2 cellular contexts compared by ENCODE assay signal in the genomic region with DNA sequence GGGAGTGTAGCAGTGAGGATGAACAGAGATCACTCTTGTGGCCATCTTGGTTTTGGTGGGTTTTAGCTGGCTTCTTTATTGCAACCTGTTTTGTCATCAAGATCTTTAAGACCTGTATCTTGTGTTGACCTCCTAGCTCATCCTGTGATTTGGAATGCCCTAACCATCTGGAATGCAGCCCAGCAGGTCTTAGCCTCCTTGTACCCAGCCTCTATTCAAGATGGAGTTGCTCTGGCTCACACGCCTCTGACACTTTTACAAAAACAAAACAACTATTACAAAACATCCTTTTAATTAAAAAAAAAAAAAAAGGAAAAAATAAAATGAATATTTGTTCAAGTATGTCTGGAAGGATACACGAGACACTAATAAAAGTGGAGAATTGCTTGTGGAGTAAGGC.
TF ChIP-seq lines count a peak whose summit lies in the region.

No MANE protein-coding gene starts in this region.

TF ChIP-seq in GM23338, 12 proteins besides CTCF, POLR2A, EP300 and RAD21:
- TF ChIP-seq POLR2AphosphoS5 (IDR thresholded peaks at IDR 0.05; ENCODE audit: low read depth) (no peak), CREB1 (CRISPR knock-in tag; IDR thresholded peaks at IDR 0.05; ENCODE audit: low read depth) (no peak), ZNF331 (CRISPR knock-in tag; IDR thresholded peaks at IDR 0.05; ENCODE audit: low read depth) (no peak), NANOG (IDR thresholded peaks at IDR 0.05; ENCODE audit: borderline replicate concordance) (no peak)
- TF ChIP-seq, protein P1, sequence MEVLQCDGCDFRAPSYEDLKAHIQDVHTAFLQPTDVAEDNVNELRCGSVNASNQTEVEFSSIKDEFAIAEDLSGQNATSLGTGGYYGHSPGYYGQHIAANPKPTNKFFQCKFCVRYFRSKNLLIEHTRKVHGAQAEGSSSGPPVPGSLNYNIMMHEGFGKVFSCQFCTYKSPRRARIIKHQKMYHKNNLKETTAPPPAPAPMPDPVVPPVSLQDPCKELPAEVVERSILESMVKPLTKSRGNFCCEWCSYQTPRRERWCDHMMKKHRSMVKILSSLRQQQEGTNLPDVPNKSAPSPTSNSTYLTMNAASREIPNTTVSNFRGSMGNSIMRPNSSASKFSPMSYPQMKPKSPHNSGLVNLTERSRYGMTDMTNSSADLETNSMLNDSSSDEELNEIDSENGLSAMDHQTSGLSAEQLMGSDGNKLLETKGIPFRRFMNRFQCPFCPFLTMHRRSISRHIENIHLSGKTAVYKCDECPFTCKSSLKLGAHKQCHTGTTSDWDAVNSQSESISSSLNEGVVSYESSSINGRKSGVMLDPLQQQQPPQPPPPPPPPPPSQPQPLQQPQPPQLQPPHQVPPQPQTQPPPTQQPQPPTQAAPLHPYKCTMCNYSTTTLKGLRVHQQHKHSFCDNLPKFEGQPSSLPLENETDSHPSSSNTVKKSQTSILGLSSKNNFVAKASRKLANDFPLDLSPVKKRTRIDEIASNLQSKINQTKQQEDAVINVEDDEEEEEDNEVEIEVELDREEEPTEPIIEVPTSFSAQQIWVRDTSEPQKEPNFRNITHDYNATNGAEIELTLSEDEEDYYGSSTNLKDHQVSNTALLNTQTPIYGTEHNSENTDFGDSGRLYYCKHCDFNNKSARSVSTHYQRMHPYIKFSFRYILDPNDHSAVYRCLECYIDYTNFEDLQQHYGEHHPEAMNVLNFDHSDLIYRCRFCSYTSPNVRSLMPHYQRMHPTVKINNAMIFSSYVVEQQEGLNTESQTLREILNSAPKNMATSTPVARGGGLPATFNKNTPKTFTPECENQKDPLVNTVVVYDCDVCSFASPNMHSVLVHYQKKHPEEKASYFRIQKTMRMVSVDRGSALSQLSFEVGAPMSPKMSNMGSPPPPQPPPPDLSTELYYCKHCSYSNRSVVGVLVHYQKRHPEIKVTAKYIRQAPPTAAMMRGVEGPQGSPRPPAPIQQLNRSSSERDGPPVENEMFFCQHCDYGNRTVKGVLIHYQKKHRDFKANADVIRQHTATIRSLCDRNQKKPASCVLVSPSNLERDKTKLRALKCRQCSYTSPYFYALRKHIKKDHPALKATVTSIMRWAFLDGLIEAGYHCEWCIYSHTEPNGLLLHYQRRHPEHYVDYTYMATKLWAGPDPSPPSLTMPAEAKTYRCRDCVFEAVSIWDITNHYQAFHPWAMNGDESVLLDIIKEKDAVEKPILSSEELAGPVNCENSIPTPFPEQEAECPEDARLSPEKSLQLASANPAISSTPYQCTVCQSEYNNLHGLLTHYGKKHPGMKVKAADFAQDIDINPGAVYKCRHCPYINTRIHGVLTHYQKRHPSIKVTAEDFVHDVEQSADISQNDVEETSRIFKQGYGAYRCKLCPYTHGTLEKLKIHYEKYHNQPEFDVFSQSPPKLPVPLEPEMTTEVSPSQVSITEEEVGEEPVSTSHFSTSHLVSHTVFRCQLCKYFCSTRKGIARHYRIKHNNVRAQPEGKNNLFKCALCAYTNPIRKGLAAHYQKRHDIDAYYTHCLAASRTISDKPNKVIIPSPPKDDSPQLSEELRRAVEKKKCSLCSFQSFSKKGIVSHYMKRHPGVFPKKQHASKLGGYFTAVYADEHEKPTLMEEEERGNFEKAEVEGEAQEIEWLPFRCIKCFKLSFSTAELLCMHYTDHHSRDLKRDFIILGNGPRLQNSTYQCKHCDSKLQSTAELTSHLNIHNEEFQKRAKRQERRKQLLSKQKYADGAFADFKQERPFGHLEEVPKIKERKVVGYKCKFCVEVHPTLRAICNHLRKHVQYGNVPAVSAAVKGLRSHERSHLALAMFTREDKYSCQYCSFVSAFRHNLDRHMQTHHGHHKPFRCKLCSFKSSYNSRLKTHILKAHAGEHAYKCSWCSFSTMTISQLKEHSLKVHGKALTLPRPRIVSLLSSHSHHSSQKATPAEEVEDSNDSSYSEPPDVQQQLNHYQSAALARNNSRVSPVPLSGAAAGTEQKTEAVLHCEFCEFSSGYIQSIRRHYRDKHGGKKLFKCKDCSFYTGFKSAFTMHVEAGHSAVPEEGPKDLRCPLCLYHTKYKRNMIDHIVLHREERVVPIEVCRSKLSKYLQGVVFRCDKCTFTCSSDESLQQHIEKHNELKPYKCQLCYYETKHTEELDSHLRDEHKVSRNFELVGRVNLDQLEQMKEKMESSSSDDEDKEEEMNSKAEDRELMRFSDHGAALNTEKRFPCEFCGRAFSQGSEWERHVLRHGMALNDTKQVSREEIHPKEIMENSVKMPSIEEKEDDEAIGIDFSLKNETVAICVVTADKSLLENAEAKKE (CRISPR knock-in tag; IDR thresholded peaks at IDR 0.05), result no peak

TF ChIP-seq in K562, 482 proteins besides CTCF, POLR2A, EP300 and RAD21:
- TF ChIP-seq DMBX1 (CRISPR knock-in tag; IDR thresholded peaks at IDR 0.05; ENCODE audit: borderline replicate concordance), result peak; percentile 57; the same call in 1 of the 2 replicates
- 0 out of 2 replicates have a peak, but pooled peaks have one; percentile 34 for TF ChIP-seq MECOM (CRISPR knock-in tag; IDR thresholded peaks at IDR 0.05)
- TF ChIP-seq, protein P2, sequence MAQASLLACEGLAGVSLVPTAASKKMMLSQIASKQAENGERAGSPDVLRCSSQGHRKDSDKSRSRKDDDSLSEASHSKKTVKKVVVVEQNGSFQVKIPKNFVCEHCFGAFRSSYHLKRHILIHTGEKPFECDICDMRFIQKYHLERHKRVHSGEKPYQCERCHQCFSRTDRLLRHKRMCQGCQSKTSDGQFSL (CRISPR knock-in tag; IDR thresholded peaks at IDR 0.05), result no peak
- TF ChIP-seq, protein P2 (tag; IDR thresholded peaks at IDR 0.05), result 0 out of 4 replicates have a peak, but pooled peaks of 1 of the 2 experiments have one; percentile 50
- no peak for TF ChIP-seq NFIX (CRISPR knock-in tag; IDR thresholded peaks at IDR 0.05; ENCODE audit: low read depth)
- TF ChIP-seq RBM34 (IDR thresholded peaks at IDR 0.05; ENCODE audit: borderline replicate concordance, insufficient read depth, low read length), result no peak
- TF ChIP-seq, protein P3, sequence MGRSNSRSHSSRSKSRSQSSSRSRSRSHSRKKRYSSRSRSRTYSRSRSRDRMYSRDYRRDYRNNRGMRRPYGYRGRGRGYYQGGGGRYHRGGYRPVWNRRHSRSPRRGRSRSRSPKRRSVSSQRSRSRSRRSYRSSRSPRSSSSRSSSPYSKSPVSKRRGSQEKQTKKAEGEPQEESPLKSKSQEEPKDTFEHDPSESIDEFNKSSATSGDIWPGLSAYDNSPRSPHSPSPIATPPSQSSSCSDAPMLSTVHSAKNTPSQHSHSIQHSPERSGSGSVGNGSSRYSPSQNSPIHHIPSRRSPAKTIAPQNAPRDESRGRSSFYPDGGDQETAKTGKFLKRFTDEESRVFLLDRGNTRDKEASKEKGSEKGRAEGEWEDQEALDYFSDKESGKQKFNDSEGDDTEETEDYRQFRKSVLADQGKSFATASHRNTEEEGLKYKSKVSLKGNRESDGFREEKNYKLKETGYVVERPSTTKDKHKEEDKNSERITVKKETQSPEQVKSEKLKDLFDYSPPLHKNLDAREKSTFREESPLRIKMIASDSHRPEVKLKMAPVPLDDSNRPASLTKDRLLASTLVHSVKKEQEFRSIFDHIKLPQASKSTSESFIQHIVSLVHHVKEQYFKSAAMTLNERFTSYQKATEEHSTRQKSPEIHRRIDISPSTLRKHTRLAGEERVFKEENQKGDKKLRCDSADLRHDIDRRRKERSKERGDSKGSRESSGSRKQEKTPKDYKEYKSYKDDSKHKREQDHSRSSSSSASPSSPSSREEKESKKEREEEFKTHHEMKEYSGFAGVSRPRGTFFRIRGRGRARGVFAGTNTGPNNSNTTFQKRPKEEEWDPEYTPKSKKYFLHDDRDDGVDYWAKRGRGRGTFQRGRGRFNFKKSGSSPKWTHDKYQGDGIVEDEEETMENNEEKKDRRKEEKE (IDR thresholded peaks at IDR 0.05; ENCODE audit: borderline replicate concordance in 1 of 2, control insufficient read depth in 1 of 2, low read depth in 2 of 2, low read length in 1 of 2), result no peak
